25 cellular contexts compared by ENCODE assay signal in genomic region chr10:85645851-85646250, GRCh38.
"Had no signal": no experiment of that assay in that cellular context is flagged by ENCODE, and none has a peak within 500 bp of the region (broad histone marks: within the 10 kb centered on the region; RNA-seq: fewer than 3 reads in every experiment).

No MANE protein-coding gene starts in this region.

- H3K27ac ChIP-seq: ascending aorta, body of pancreas, SK-N-MC had no signal

- H3K27me3 ChIP-seq: ascending aorta, body of pancreas had no signal

- DNase-seq: activated B cell treated with CpG ODN at 0.5 μM for 24 hours; activated CD4-positive, alpha-beta T cell treated with anti-CD3 and anti-CD28 coated beads for 1 hour; activated CD4-positive, alpha-beta T cell treated with anti-CD3 and anti-CD28 coated beads, Interleukin-2, amount 10 ng/mL, durations not matched to agents 24 days and 14 days; activated CD4-positive, alpha-beta T cell treated with anti-CD3 and anti-CD28 coated beads, Interleukin-2, amount 50 U/mL, for 48 hours; activated CD8-positive, alpha-beta memory T cell treated with anti-CD3 and anti-CD28 coated beads for 24 hours; activated effector memory CD4-positive, alpha-beta T cell treated with anti-CD3 and anti-CD28 coated beads, Interleukin-2, amount 50 U/mL, for 16 hours; activated naive CD4-positive, alpha-beta T cell treated with Interleukin-2 at 50 U/mL for 16 hours; activated naive CD8-positive, alpha-beta T cell treated with anti-CD3 and anti-CD28 coated beads, Interleukin-2, amount 50 U/mL, for 24 hours; activated T-cell treated with anti-CD3 and anti-CD28 coated beads, Interleukin-2, amount 50 U/mL, for 4 hours; amniotic stem cell; body of pancreas; Kasumi-1; KBM-7; NCI-H1105 treated with DMSO at 0.1 percent for 48 hours; NCI-H1436 treated with DMSO at 0.1 percent for 48 hours; NCI-H187; NCI-H2081 treated with DMSO at 0.1 percent for 48 hours; NCI-H2227 treated with DMSO at 0.1 percent for 48 hours; T-cell; T-helper 2 cell had no signal

- H3K4me3 Mint-ChIP-seq: activated B cell treated with CpG ODN at 0.5 μM for 24 hours; activated CD4-positive, alpha-beta T cell treated with anti-CD3 and anti-CD28 coated beads, Interleukin-2, amount 10 ng/mL, durations not matched to agents 24 days and 14 days; activated naive CD8-positive, alpha-beta T cell treated with anti-CD3 and anti-CD28 coated beads, Interleukin-2, amount 50 U/mL, for 24 hours; activated T-cell treated with anti-CD3 and anti-CD28 coated beads, Interleukin-2, amount 50 U/mL, for 4 hours; T-cell had no signal

- H3K36me3 ChIP-seq: ascending aorta had no signal

- H3K36me3 Mint-ChIP-seq: activated naive CD4-positive, alpha-beta T cell treated with anti-CD3 and anti-CD28 coated beads, Interleukin-2, amount 50 U/mL, for 72 hours; T-cell had no signal

- H3K4me3 ChIP-seq: ascending aorta, body of pancreas, SK-N-MC had no signal

- H3K9me3 Mint-ChIP-seq: activated B cell treated with CpG ODN at 0.5 μM for 24 hours; activated CD4-positive, alpha-beta T cell treated with anti-CD3 and anti-CD28 coated beads, Interleukin-2, amount 10 ng/mL, durations not matched to agents 24 days and 14 days; activated naive CD4-positive, alpha-beta T cell treated with anti-CD3 and anti-CD28 coated beads, Interleukin-2, amount 50 U/mL, for 72 hours; activated naive CD8-positive, alpha-beta T cell treated with anti-CD3 and anti-CD28 coated beads, Interleukin-2, amount 50 U/mL, for 24 hours; activated T-cell treated with anti-CD3 and anti-CD28 coated beads, Interleukin-2, amount 50 U/mL, for 4 hours; T-cell had no signal

- H3K27me3 Mint-ChIP-seq: activated CD4-positive, alpha-beta T cell treated with anti-CD3 and anti-CD28 coated beads, Interleukin-2, amount 10 ng/mL, durations not matched to agents 24 days and 14 days; activated naive CD8-positive, alpha-beta T cell treated with anti-CD3 and anti-CD28 coated beads, Interleukin-2, amount 50 U/mL, for 24 hours had no signal

- H3K27ac Mint-ChIP-seq: activated B cell treated with CpG ODN at 0.5 μM for 24 hours; activated CD4-positive, alpha-beta T cell treated with anti-CD3 and anti-CD28 coated beads, Interleukin-2, amount 10 ng/mL, durations not matched to agents 24 days and 14 days; activated naive CD4-positive, alpha-beta T cell treated with anti-CD3 and anti-CD28 coated beads, Interleukin-2, amount 50 U/mL, for 72 hours; activated naive CD8-positive, alpha-beta T cell treated with anti-CD3 and anti-CD28 coated beads, Interleukin-2, amount 50 U/mL, for 24 hours; T-cell had no signal

- H3K4me1 Mint-ChIP-seq: activated B cell treated with CpG ODN at 0.5 μM for 24 hours; activated CD4-positive, alpha-beta T cell treated with anti-CD3 and anti-CD28 coated beads, Interleukin-2, amount 10 ng/mL, durations not matched to agents 24 days and 14 days; activated naive CD8-positive, alpha-beta T cell treated with anti-CD3 and anti-CD28 coated beads, Interleukin-2, amount 50 U/mL, for 24 hours; T-cell had no signal

- H3K9me3 ChIP-seq: ascending aorta, body of pancreas had no signal

- ATAC-seq: activated naive CD4-positive, alpha-beta T cell treated with anti-CD3 and anti-CD28 coated beads, Interleukin-2, amount 50 U/mL, for 72 hours; activated naive CD8-positive, alpha-beta T cell treated with anti-CD3 and anti-CD28 coated beads, Interleukin-2, amount 50 U/mL, for 24 hours; activated T-cell treated with anti-CD3 and anti-CD28 coated beads, Interleukin-2, amount 50 U/mL, for 4 hours; body of pancreas; PC-3; Right ventricle myocardium inferior; T-cell had no signal

- H3K4me1 ChIP-seq: ascending aorta, body of pancreas had no signal
